22 cellular contexts compared by ENCODE assay signal in the genomic region with DNA sequence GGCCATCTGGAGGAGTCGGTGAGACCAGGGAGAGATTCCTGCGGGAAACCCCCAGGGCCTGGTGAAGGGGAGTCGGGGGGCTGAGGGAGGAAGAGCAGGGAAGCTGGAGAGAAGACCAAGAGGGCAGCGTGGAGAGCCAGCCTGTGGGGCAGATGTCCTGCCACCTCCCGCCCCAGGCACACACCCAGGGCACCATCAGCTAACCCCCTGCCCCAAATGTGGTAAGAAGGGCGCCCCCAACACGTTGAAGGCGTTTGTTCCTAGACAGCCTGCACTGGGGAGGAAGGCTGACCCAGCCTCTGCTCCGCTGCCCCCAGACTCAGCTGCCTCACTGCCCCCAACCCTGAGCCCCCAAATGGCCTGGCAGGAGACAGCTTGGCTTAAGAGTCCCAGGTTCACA. TPM values are rescaled to one million over a fixed set of nuclear protein-coding genes. Genes with fewer than 3 reads are reported as not detected.
A peak's percentile ranks its signal among the peaks of the same experiment; 100 is the strongest.
DNase-seq lines count a peak whose midpoint lies in the region; ATAC-seq and TF ChIP-seq lines count a peak whose summit lies in the region.
"Had no signal": no experiment of that assay in that cellular context is flagged by ENCODE, and none has a peak within 500 bp of the region (broad histone marks: within the 10 kb centered on the region; RNA-seq: fewer than 3 reads in every experiment).

No MANE protein-coding gene starts in this region.

- no peak overlapping the region for H3K9ac ChIP-seq in HCT116 (ENCODE audit: low read length)
- H3K9ac ChIP-seq in iPS-20b (ENCODE audit: low read depth, low read length), result no peak overlapping the region

- CTCF ChIA-PET in A673 (lab: Charles Lee) (no interaction called here), HCT116 (lab: Charles Lee) (no interaction called here)

- no peak for TF ChIP-seq POLR2A in HCT116 (IDR thresholded peaks at IDR 0.05; ENCODE audit: borderline replicate concordance, extremely low read depth, insufficient read depth, insufficient read length)

- no peaks in the 10 kb centered on the region for H3K9me3 Mint-ChIP-seq in brain
- H3K9me3 Mint-ChIP-seq: activated CD4-positive, alpha-beta memory T cell treated with anti-CD3 and anti-CD28 coated beads, Interleukin-2, amount 10 ng/mL, durations not matched to agents 7 days and 5 days; activated naive CD8-positive, alpha-beta T cell treated with anti-CD3 and anti-CD28 coated beads, Interleukin-2, amount 10 ng/mL, durations not matched to agents 7 days and 5 days; naive thymus-derived CD8-positive, alpha-beta T cell; T-helper 1 cell treated with Interleukin-12 subunit alpha and Interleukin-12 subunit beta and Interleukin-4 antibody, amounts not matched to agents 30 μg/mL and 1 μg/mL, for 36 hours had no signal

- no peaks in the 10 kb centered on the region for H4K20me1 ChIP-seq in HCT116 (ENCODE audit: insufficient read depth)

- ATAC-seq in HCT116 (no peak), aorta (ENCODE audit: low FRiP score) (no peak), GM21367 (IDR thresholded peaks at IDR 0.05; ENCODE audit: unreplicated experiment) (no peak)
- ATAC-seq: left cardiac atrium; naive thymus-derived CD8-positive, alpha-beta T cell; PC-3 had no signal

- peaks cover 47% of the 10 kb centered on the region for H3K27me3 Mint-ChIP-seq in brain

- POLR2A ChIA-PET in A673 (lab: Charles Lee; ENCODE audit: low non-redundant PET), result no interaction called here
- POLR2A ChIA-PET in HCT116 (lab: Charles Lee), result interaction anchor here (0.5 to 0.6 kb wide), 2 partner anchors 79 to 615 kb away, joined by 3 to 4 read pairs; no protein-coding TSS in a partner anchor

- no peaks in the 10 kb centered on the region for H3K36me3 Mint-ChIP-seq in brain
- H3K36me3 Mint-ChIP-seq: activated naive CD8-positive, alpha-beta T cell treated with anti-CD3 and anti-CD28 coated beads, Interleukin-2, amount 10 ng/mL, durations not matched to agents 7 days and 5 days; naive thymus-derived CD8-positive, alpha-beta T cell had no signal

- no peak overlapping the region for H2AFZ ChIP-seq in HCT116 (ENCODE audit: low read depth, low read length, poor library complexity, severe bottlenecking)

- RAD21 ChIA-PET in HCT116 (lab: Charles Lee; ENCODE audit: low non-redundant PET in 1 of 2, low total read pairs in 2 of 2, uncharacterized antibody in 2 of 2, unreplicated experiment in 2 of 2), result no interaction called here

- WGBS in aorta, 2 donors, result 34 to 35% methylated on average over 9 of the region's 9 CpGs

- H3K4me2 ChIP-seq in HCT116 (ENCODE audit: low read length), result peak overlapping the region; percentile 87

- H3K36me3 ChIP-seq in A673 (ENCODE audit: insufficient read depth, low read length, poor library complexity, severe bottlenecking) (no peaks in the 10 kb centered on the region), HCT116 (ENCODE audit: control insufficient read depth in 1 of 2, insufficient read depth in 2 of 2, low read length in 2 of 2) (no peaks in the 10 kb centered on the region), iPS-20b (ENCODE audit: insufficient read depth, low read depth, low read length) (no peaks in the 10 kb centered on the region), aorta (ENCODE audit: control insufficient read depth in 1 of 2, insufficient read depth in 2 of 2, low read length in 1 of 2) (no peaks in the 10 kb centered on the region)
- H3K36me3 ChIP-seq: SJCRH30 had no signal

- H3K4me3 Mint-ChIP-seq in brain, result peak overlapping the region; percentile 59 to 79 (median 75)
- H3K4me3 Mint-ChIP-seq: activated CD4-positive, alpha-beta memory T cell treated with anti-CD3 and anti-CD28 coated beads, Interleukin-2, amount 10 ng/mL, durations not matched to agents 7 days and 5 days; activated naive CD8-positive, alpha-beta T cell treated with anti-CD3 and anti-CD28 coated beads, Interleukin-2, amount 10 ng/mL, durations not matched to agents 7 days and 5 days; T-helper 1 cell treated with Interleukin-12 subunit alpha and Interleukin-12 subunit beta and Interleukin-4 antibody, amounts not matched to agents 30 μg/mL and 1 μg/mL, for 36 hours had no signal

- H3K79me2 ChIP-seq in HCT116 (ENCODE audit: insufficient read depth, low read length), result no peaks in the 10 kb centered on the region

- DNase-seq in A673 (ENCODE audit: low spot score) (no peak), HCT116 (ENCODE audit: low read depth, low spot score) (no peak), aorta (no peak), HK-2 (ENCODE audit: unreplicated experiment) (no peak)
- DNase-seq in stimulated activated CD4-positive, alpha-beta T cell treated with anti-CD3 and anti-CD28 coated beads, Interleukin-2, amount 100 ng/mL, for 24 hours, result no peak
- DNase-seq: ACHN; activated CD4-positive, alpha-beta memory T cell treated with anti-CD3 and anti-CD28 coated beads, Interleukin-2, amount 10 ng/mL, durations not matched to agents 7 days and 5 days; activated CD4-positive, CD25-positive, alpha-beta regulatory T cell; activated effector memory CD4-positive, alpha-beta T cell treated with Interleukin-2 at 50 U/mL for 16 hours; activated naive CD8-positive, alpha-beta T cell treated with anti-CD3 and anti-CD28 coated beads, Interleukin-2, amount 10 ng/mL, durations not matched to agents 7 days and 5 days; Karpas-422; left cardiac atrium; naive thymus-derived CD8-positive, alpha-beta T cell; NCI-H2029; NCI-H226; PC-3; SJCRH30 had no signal

- no peak overlapping the region for H3K27ac ChIP-seq in A673 (ENCODE audit: low read depth, low read length, poor library complexity, severe bottlenecking)
- no peak overlapping the region for H3K27ac ChIP-seq in HCT116 (ENCODE audit: low read depth, low read length)
- no peak overlapping the region for H3K27ac ChIP-seq in iPS-20b (ENCODE audit: low read length)
- no peak overlapping the region for H3K27ac ChIP-seq in aorta (ENCODE audit: low read depth in 1 of 2, low read length in 2 of 2)
- H3K27ac ChIP-seq: C4-2B, SJCRH30 had no signal

- peaks cover 15% of the 10 kb centered on the region for H3K4me1 ChIP-seq in A673 (ENCODE audit: insufficient read depth, low read length, poor library complexity, severe bottlenecking)
- peaks cover 17 to 34% of the 10 kb centered on the region in 2 experiments; a peak in 3 of 4 replicates for H3K4me1 ChIP-seq in HCT116 (ENCODE audit: control insufficient read depth in 1 of 2, insufficient read depth in 2 of 2, low read length in 2 of 2)
- peaks cover 5% of the 10 kb centered on the region; the same call in 1 of the 2 replicates for H3K4me1 ChIP-seq in iPS-20b (ENCODE audit: insufficient read depth, low read length)
- H3K4me1 ChIP-seq in aorta (ENCODE audit: control insufficient read depth in 1 of 2, insufficient read depth in 2 of 2, low read length in 2 of 2), result no peaks in the 10 kb centered on the region

- TF ChIP-seq CTCF in A673 (conservative IDR thresholded peaks at IDR 0.05; ENCODE audit: low read depth, low read length) (no peak), HCT116 (IDR thresholded peaks at IDR 0.05 in 2 of 3, conservative IDR thresholded peaks at IDR 0.05 in 1 of 3; ENCODE audit: borderline replicate concordance in 1 of 3, insufficient read depth in 1 of 3, low read depth in 2 of 3, low read length in 2 of 3) (no peak), brain (conservative IDR thresholded peaks at IDR 0.05) (no peak)

- TF ChIP-seq RAD21 in HCT116 (IDR thresholded peaks at IDR 0.05; ENCODE audit: low read depth), result no peak

- H3K4me3 ChIP-seq in A673 (ENCODE audit: low read depth, low read length, poor library complexity, severe bottlenecking), result peak overlapping the region; percentile 41
- H3K4me3 ChIP-seq in HCT116 (replicated peaks in 1 of 2; ENCODE audit: low read depth in 1 of 2, low read length in 2 of 2), result peak overlapping the region in 1 of 2 experiments; percentile 72; a peak in 1 of 4 replicates
- peak overlapping the region; percentile 26; the same call in 1 of the 2 replicates for H3K4me3 ChIP-seq in iPS-20b (ENCODE audit: low read length)
- H3K4me3 ChIP-seq in aorta (ENCODE audit: low read length in 2 of 2), result no peak overlapping the region
- H3K4me3 ChIP-seq: SJCRH30 had no signal

- H3K27ac Mint-ChIP-seq in brain, result peak overlapping the region in 2 of 5 experiments; percentile 49 to 66
- H3K27ac Mint-ChIP-seq: activated CD4-positive, alpha-beta memory T cell treated with anti-CD3 and anti-CD28 coated beads, Interleukin-2, amount 10 ng/mL, durations not matched to agents 7 days and 5 days; activated naive CD8-positive, alpha-beta T cell treated with anti-CD3 and anti-CD28 coated beads, Interleukin-2, amount 10 ng/mL, durations not matched to agents 7 days and 5 days; naive thymus-derived CD8-positive, alpha-beta T cell; T-helper 1 cell treated with Interleukin-12 subunit alpha and Interleukin-12 subunit beta and Interleukin-4 antibody, amounts not matched to agents 30 μg/mL and 1 μg/mL, for 36 hours had no signal

- H3K9me3 ChIP-seq in A673 (ENCODE audit: low read depth, low read length, poor library complexity, severe bottlenecking), result no peaks in the 10 kb centered on the region
- H3K9me3 ChIP-seq in HCT116 (ENCODE audit: control insufficient read depth in 1 of 2, insufficient read depth in 1 of 2, low read depth in 1 of 2, low read length in 2 of 2), result no peaks in the 10 kb centered on the region; a peak in 1 of 4 replicates
- H3K9me3 ChIP-seq in iPS-20b (ENCODE audit: insufficient read depth, low read depth, low read length), result peaks cover 6% of the 10 kb centered on the region; the same call in 1 of the 2 replicates
- peaks cover 2% of the 10 kb centered on the region for H3K9me3 ChIP-seq in aorta (ENCODE audit: control insufficient read depth, low read length)
- H3K9me3 ChIP-seq: SJCRH30 had no signal

- no TSS peak for BruUV-seq in A673 (replicated peaks; lab: Mats Ljungman, UMichigan)
- TSS peak; percentile 44 for BruUV-seq in HCT116 (replicated peaks; lab: Mats Ljungman, UMichigan)

- H3K4me1 Mint-ChIP-seq in brain, result peaks cover 41% of the 10 kb centered on the region

- H3K27me3 ChIP-seq in A673 (replicated peaks; ENCODE audit: insufficient read depth, low read depth, low read length, poor library complexity) (peaks cover 56% of the 10 kb centered on the region), HCT116 (ENCODE audit: insufficient read depth, low read length) (no peaks in the 10 kb centered on the region), iPS-20b (ENCODE audit: insufficient read depth, low read length) (peaks cover 64% of the 10 kb centered on the region), aorta (ENCODE audit: control insufficient read depth in 1 of 2, insufficient read depth in 2 of 2, low read length in 1 of 2) (no peaks in the 10 kb centered on the region)

- intact Hi-C loops in A673 (cut with micrococcal nuclease; ENCODE audit: unreplicated experiment) (no loop called here), HCT116 (cut with micrococcal nuclease) (no loop called here), aorta (cut with DNase I) (no loop called here)

- no peaks in the 10 kb centered on the region for H3K9me2 ChIP-seq in HCT116 (ENCODE audit: insufficient read depth)

RNA-seq across cellular contexts. Expression of gene BAIAP3, which starts 1.3 kb away (rescaled TPM):
- 2.0 and 3.7 TPM in 2 replicates for total RNA-seq in A673 (2021)
- total RNA-seq in HCT116 (2021; ENCODE audit: unreplicated experiment), result 44.7 TPM
- polyA plus RNA-seq in HCT116 (2012), result 37.2 and 44.8 TPM in 2 replicates
- 42.8 TPM for polyA plus RNA-seq in brain (ENCODE audit: insufficient read depth, low read depth, low replicate concordance)
- total RNA-seq in aorta, result 1 to 10 TPM; 1.2 to 3.1 TPM
- polyA plus RNA-seq in aorta, result 1 to 10 TPM; 1.1 to 2.6 TPM

RNA-seq across cellular contexts. Expression of gene TSR3, which starts 16.9 kb away (rescaled TPM):
- total RNA-seq in A673 (2021) (55.0 and 57.2 TPM in 2 replicates), HCT116 (2021; ENCODE audit: unreplicated experiment) (52.7 TPM), aorta (10 to 100 TPM; 32.1 to 37.5 TPM)
- 40.4 and 42.8 TPM in 2 replicates for polyA plus RNA-seq in HCT116 (2012)
- polyA plus RNA-seq in brain (ENCODE audit: insufficient read depth, low read depth, low replicate concordance) (81.3 TPM), aorta (10 to 100 TPM; 68.4 to 88.0 TPM)

RNA-seq across cellular contexts. Expression of gene GNPTG, which starts 17.0 kb away (rescaled TPM):
- total RNA-seq in A673 (2021) (20.9 and 32.7 TPM in 2 replicates), HCT116 (2021; ENCODE audit: unreplicated experiment) (35.2 TPM), aorta (10 to 100 TPM; 45.3 to 55.1 TPM)
- polyA plus RNA-seq in HCT116 (2012), result 31.4 and 34.6 TPM in 2 replicates
- polyA plus RNA-seq in brain (ENCODE audit: insufficient read depth, low read depth, low replicate concordance) (82.2 TPM), aorta (10 to 100 TPM; 33.7 to 74.1 TPM)

RNA-seq across cellular contexts. Expression of gene UBE2I, which starts 25.3 kb away (rescaled TPM):
- total RNA-seq in A673 (2021) (348 and 361 TPM in 2 replicates), HCT116 (2021; ENCODE audit: unreplicated experiment) (212 TPM), aorta (10 to 100 TPM; 81.7 to 86.7 TPM)
- polyA plus RNA-seq in HCT116 (2012), result 96.9 and 135 TPM in 2 replicates
- polyA plus RNA-seq in brain (ENCODE audit: insufficient read depth, low read depth, low replicate concordance) (240 TPM), aorta (10 to 100 TPM; 35.7 to 63.1 TPM)

Comparison
In these comparisons a context has a peak if more than half of its experiments do, and no peak if none do; other contexts are left out.
1. H3K4me3 ChIP-seq: peak in A673 (single experiment) and iPS-20b (single experiment); none in aorta (0 of 2).